Comparison of ENCODE assay signal across 8 cellular contexts in genomic region chr6:24520929-24521546, GRCh38. TPM values are rescaled to one million over a fixed set of nuclear protein-coding genes. Genes with fewer than 3 reads are reported as not detected.
DNase-seq lines count a peak whose midpoint lies in the region; ATAC-seq and TF ChIP-seq lines count a peak whose summit lies in the region.

No MANE protein-coding gene starts in this region.

- TF ChIP-seq CTCF in GM06990 (IDR thresholded peaks at IDR 0.05; ENCODE audit: insufficient read depth, low read length, poor library complexity, severe bottlenecking) = peak; percentile 86
- peak in 8 of 9 donors; percentile 19 to 76 (median 55) for TF ChIP-seq CTCF in heart right ventricle (IDR thresholded peaks at IDR 0.05)

- DNase-seq in 8988T = peak; percentile 63
- peak; percentile 29 for DNase-seq in GM06990 (ENCODE audit: extremely low read depth, insufficient read length)
- DNase-seq in NCI-H226 = peak; percentile 41
- DNase-seq in activated naive CD4-positive, alpha-beta T cell treated with anti-CD3 and anti-CD28 coated beads for 36 hours = peak; percentile 62
- peak; percentile 14 to 33 for DNase-seq in heart right ventricle
- peak; percentile 33 for DNase-seq in stimulated activated CD4-positive, alpha-beta T cell treated with anti-CD3 and anti-CD28 coated beads, Interleukin-12 subunit alpha, Interleukin-12 subunit beta, amount 100 ng/mL, for 4 hours
- DNase-seq in KG1 (lab: John Stamatoyannopoulos, UW) = no peak

- WGBS in heart right ventricle, 2 donors = 42 to 45% methylated on average over 6 of the region's 6 CpGs

- no peak overlapping the region for H3K4me3 Mint-ChIP-seq in activated naive CD4-positive, alpha-beta T cell treated with anti-CD3 and anti-CD28 coated beads for 36 hours

- H3K4me1 Mint-ChIP-seq in activated naive CD4-positive, alpha-beta T cell treated with anti-CD3 and anti-CD28 coated beads for 36 hours (ENCODE audit: low read depth) = peaks cover 8% of the 10 kb centered on the region

- H3K27ac ChIP-seq in heart right ventricle = no peak overlapping the region

- no peak overlapping the region for H3K27ac Mint-ChIP-seq in activated naive CD4-positive, alpha-beta T cell treated with anti-CD3 and anti-CD28 coated beads for 36 hours

- no peaks in the 10 kb centered on the region for H3K27me3 Mint-ChIP-seq in activated naive CD4-positive, alpha-beta T cell treated with anti-CD3 and anti-CD28 coated beads for 36 hours (ENCODE audit: low read depth)

- H3K9me3 ChIP-seq in heart right ventricle = no peaks in the 10 kb centered on the region

- H3K27me3 ChIP-seq in GM06990 (replicated peaks; ENCODE audit: control insufficient read depth, insufficient read depth, low read length) (no peaks in the 10 kb centered on the region), heart right ventricle (no peaks in the 10 kb centered on the region)

- H3K4me3 ChIP-seq in GM06990 (replicated peaks; ENCODE audit: low read depth, low read length) = no peak overlapping the region
- no peak overlapping the region for H3K4me3 ChIP-seq in heart right ventricle

- CTCF ChIA-PET in activated naive CD4-positive, alpha-beta T cell treated with anti-CD3 and anti-CD28 coated beads for 36 hours (lab: Charles Lee) = interaction anchor here (0.6 to 5.2 kb wide), 17 partner anchors 9 to 467 kb away, joined by 3 to 47 read pairs (median 4); partner anchors contain the start of gene ALDH5A1

- H3K36me3 Mint-ChIP-seq in activated naive CD4-positive, alpha-beta T cell treated with anti-CD3 and anti-CD28 coated beads for 36 hours (ENCODE audit: low read depth) = peaks cover 3% of the 10 kb centered on the region

- H3K4me1 ChIP-seq in heart right ventricle = no peaks in the 10 kb centered on the region

- H3K9me3 Mint-ChIP-seq in activated naive CD4-positive, alpha-beta T cell treated with anti-CD3 and anti-CD28 coated beads for 36 hours = no peaks in the 10 kb centered on the region

- intact Hi-C loops in activated naive CD4-positive, alpha-beta T cell treated with anti-CD3 and anti-CD28 coated beads for 36 hours (cut with micrococcal nuclease) = loop anchor here (1.0 to 10.0 kb wide), 4 partner anchors 27 to 494 kb away; partner anchors contain the start of gene ALDH5A1
- intact Hi-C loops in heart right ventricle (cut with DNase I) = loop anchor here in 1 of 10 donors (10.0 kb wide), 1 partner anchor 86 kb away; no protein-coding TSS in a partner anchor

- H3K36me3 ChIP-seq in GM06990 (ENCODE audit: control insufficient read depth, insufficient read depth, low read length) = no peaks in the 10 kb centered on the region
- H3K36me3 ChIP-seq in heart right ventricle = peaks cover 0 to 64% (median 0%) of the 10 kb centered on the region in 9 donors

- ATAC-seq in HG02610 (IDR thresholded peaks at IDR 0.05; ENCODE audit: unreplicated experiment) (peak; percentile 50), heart right ventricle (peak in 7 of 8 donors; percentile 65 to 85 (median 77))

RNA-seq across cellular contexts. Expression of gene ALDH5A1, which starts 26.3 kb away (rescaled TPM):
- 10 to 100 TPM; 15.8 to 16.8 TPM for total RNA-seq in activated naive CD4-positive, alpha-beta T cell treated with anti-CD3 and anti-CD28 coated beads for 36 hours
- 10 to 100 TPM; 23.1 to 45.5 (median 30.0) TPM for total RNA-seq in heart right ventricle
- polyA plus RNA-seq in heart right ventricle = 1 to 10 TPM; 1.9 to 4.4 TPM

RNA-seq across cellular contexts. Expression of gene GPLD1, which starts 31.7 kb away (rescaled TPM):
- under 1 TPM; 0.52 to 0.74 TPM for total RNA-seq in activated naive CD4-positive, alpha-beta T cell treated with anti-CD3 and anti-CD28 coated beads for 36 hours
- 1 to 10 TPM in 4 of 10 donors, under 1 TPM in 6; 0.59 to 1.5 (median 0.89) TPM for total RNA-seq in heart right ventricle
- polyA plus RNA-seq in heart right ventricle = under 1 TPM; 0.07 to 0.44 TPM
